Comparison of ENCODE assay signal across 1 cellular context in the genomic region with DNA sequence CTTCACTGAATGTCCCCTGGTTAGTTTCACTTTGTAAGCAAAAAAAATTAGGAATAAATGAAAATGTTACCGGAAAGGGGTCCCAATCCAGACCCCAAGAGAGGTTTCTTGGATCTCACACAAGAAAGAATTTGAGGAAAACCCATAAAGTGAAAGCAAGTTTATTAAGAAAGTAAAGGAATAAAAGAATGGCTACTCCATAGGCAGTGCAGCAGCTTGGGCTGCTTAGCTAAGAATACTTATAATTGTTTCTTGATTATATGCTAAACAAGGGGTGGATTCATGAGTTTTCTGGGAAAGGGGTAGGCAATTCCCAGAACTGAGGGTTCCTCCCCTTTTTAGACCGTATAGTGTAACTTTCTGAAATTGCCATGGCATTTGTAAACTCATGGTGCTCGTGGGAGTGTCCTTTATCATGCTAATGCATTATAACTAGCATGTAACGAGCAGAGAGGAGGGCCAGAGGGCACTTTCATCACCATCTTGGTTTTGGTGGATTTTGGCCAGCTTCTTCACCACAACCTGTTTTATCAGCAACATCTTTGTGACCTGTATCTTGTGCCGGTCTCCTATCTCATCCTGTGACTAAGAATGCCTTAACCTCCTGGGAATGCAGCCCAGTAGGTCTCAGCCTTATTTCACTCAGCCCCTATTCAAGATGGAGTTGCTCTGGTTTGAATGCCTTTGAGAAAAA.
TF ChIP-seq lines count a peak whose summit lies in the region.

No MANE protein-coding gene starts in this region.

TF ChIP-seq in K562, 482 proteins besides CTCF, POLR2A, EP300 and RAD21 (continued from another document and continues in another):
- TF ChIP-seq, protein P1, sequence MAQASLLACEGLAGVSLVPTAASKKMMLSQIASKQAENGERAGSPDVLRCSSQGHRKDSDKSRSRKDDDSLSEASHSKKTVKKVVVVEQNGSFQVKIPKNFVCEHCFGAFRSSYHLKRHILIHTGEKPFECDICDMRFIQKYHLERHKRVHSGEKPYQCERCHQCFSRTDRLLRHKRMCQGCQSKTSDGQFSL (CRISPR knock-in tag; IDR thresholded peaks at IDR 0.05): no peak
- TF ChIP-seq, protein P1 (tag; IDR thresholded peaks at IDR 0.05): peak in 1 of 2 experiments; percentile 100; a peak in 2 of 4 replicates
- TF ChIP-seq ZNF23 (CRISPR knock-in tag; IDR thresholded peaks at IDR 0.05) (peak; percentile 95), KLF1 (tag; IDR thresholded peaks at IDR 0.05) (peak; percentile 95), ZNF561 (CRISPR knock-in tag; conservative IDR thresholded peaks at IDR 0.05) (peak; percentile 98), ZNF695 (CRISPR knock-in tag; IDR thresholded peaks at IDR 0.05) (peak; percentile 82; the same call in 1 of the 2 replicates), ZNF384 (IDR thresholded peaks at IDR 0.05; ENCODE audit: low read depth, low read length) (no peak), DDX20 (tag; IDR thresholded peaks at IDR 0.05; ENCODE audit: low read depth) (peak; percentile 100), KAT7 (CRISPR knock-in tag; IDR thresholded peaks at IDR 0.05; ENCODE audit: borderline replicate concordance) (no peak), MAFG (tag; conservative IDR thresholded peaks at IDR 0.05) (peak; percentile 66), SNRNP70 (optimal IDR thresholded peaks at IDR 0.05; ENCODE audit: low read depth, low read length) (no peak), RBFOX2 (IDR thresholded peaks at IDR 0.05; ENCODE audit: low read depth, low read length) (peak; percentile 33; the same call in 1 of the 2 replicates), DIDO1 (tag; IDR thresholded peaks at IDR 0.05; ENCODE audit: low read depth) (peak; percentile 99), HDAC8 (tag; IDR thresholded peaks at IDR 0.05) (peak; percentile 100), KLF6 (CRISPR knock-in tag; IDR thresholded peaks at IDR 0.05; ENCODE audit: borderline replicate concordance) (peak; percentile 100), DACH1 (IDR thresholded peaks at IDR 0.05; ENCODE audit: partially characterized antibody) (no peak), HIVEP1 (CRISPR knock-in tag; IDR thresholded peaks at IDR 0.05) (peak; percentile 99), ZNF785 (CRISPR knock-in tag; IDR thresholded peaks at IDR 0.05) (peak; percentile 92), TCFL5 (CRISPR knock-in tag; conservative IDR thresholded peaks at IDR 0.05) (peak; percentile 99), ARID1B (IDR thresholded peaks at IDR 0.05) (peak; percentile 59; the same call in 1 of the 2 replicates), MAZ (CRISPR knock-in tag; conservative IDR thresholded peaks at IDR 0.05 in 1 of 2, IDR thresholded peaks at IDR 0.05 in 1 of 2) (peak; percentile 40 to 99; a peak in 3 of 4 replicates), GTF2A2 (tag; IDR thresholded peaks at IDR 0.05) (peak; percentile 99), KLF10 (CRISPR knock-in tag; IDR thresholded peaks at IDR 0.05) (no peak; the same call in 1 of the 2 replicates), CBFB (CRISPR knock-in tag; IDR thresholded peaks at IDR 0.05) (no peak), ILK (tag; IDR thresholded peaks at IDR 0.05; ENCODE audit: borderline replicate concordance, low read depth) (peak; percentile 97), GATAD2B (IDR thresholded peaks at IDR 0.05; ENCODE audit: borderline replicate concordance) (no peak), ZNF717 (CRISPR knock-in tag; IDR thresholded peaks at IDR 0.05) (no peak; the same call in 1 of the 2 replicates), PHF21A (IDR thresholded peaks at IDR 0.05; ENCODE audit: borderline replicate concordance, low read depth) (no peak), ZFP1 (CRISPR knock-in tag; IDR thresholded peaks at IDR 0.05) (peak; percentile 96), PHB (CRISPR knock-in tag; IDR thresholded peaks at IDR 0.05) (peak; percentile 94; the same call in 1 of the 2 replicates), NELFE (IDR thresholded peaks at IDR 0.05; ENCODE audit: insufficient read depth, insufficient read length) (no peak), PTTG1 (tag; IDR thresholded peaks at IDR 0.05; ENCODE audit: low read depth) (peak; percentile 100), L3MBTL2 (IDR thresholded peaks at IDR 0.05) (peak; percentile 29; the same call in 1 of the 2 replicates)
- TF ChIP-seq, protein P2, sequence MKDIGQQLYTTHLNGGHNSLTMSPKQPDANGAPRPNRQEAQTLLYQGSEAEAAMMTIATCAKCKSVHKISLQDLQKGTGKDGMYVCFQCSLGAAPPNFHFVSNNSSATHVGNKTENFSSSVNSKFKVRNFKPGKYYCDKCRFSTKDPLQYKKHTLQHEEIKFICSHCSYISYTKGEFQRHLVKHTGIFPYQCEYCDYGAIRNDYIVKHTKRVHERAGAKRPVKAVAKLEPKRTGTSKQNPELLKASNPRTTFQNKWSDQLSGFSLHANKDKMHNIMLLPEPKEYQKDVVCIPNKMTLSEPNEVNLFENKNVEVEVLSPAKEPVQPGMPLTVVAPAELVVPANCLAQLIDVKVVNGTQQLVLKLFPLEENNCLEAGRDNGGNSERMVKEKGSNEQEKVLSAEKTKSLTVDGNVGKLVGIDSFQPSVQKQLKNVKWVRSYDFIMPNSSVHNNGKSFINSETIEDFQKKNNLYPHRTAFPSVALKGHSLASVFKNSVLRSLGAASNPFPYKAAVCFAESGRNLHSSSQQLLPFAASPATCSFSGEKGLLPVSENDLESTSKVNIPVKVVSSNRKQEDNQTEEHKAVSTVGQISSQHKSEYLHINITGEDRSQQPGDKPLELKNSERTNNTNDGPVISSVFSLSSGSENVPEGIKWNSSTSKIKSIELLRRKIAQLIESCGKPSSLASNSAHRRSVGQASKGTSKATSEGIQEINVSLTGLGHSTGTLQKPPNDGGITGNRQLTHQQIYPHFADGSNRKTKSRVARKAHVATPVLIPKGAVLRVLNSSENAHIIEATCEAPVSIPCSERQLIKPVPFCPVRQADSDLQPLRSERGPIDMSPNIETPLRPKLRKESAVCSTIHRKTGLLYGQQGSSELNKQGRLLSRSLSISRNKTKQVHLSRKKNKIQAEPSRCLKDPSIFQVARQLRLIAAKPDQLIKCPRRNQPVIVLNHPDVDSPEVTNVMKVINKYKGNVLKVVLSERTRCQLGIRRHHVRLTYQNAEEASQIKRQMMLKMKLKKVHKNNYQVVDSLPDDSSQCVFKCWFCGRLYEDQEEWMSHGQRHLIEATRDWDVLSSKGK (CRISPR knock-in tag; IDR thresholded peaks at IDR 0.05): peak; percentile 86
- TF ChIP-seq, protein P3, sequence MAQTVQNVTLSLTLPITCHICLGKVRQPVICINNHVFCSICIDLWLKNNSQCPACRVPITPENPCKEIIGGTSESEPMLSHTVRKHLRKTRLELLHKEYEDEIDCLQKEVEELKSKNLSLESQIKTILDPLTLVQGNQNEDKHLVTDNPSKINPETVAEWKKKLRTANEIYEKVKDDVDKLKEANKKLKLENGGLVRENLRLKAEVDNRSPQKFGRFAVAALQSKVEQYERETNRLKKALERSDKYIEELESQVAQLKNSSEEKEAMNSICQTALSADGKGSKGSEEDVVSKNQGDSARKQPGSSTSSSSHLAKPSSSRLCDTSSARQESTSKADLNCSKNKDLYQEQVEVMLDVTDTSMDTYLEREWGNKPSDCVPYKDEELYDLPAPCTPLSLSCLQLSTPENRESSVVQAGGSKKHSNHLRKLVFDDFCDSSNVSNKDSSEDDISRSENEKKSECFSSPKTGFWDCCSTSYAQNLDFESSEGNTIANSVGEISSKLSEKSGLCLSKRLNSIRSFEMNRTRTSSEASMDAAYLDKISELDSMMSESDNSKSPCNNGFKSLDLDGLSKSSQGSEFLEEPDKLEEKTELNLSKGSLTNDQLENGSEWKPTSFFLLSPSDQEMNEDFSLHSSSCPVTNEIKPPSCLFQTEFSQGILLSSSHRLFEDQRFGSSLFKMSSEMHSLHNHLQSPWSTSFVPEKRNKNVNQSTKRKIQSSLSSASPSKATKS (CRISPR knock-in tag; IDR thresholded peaks at IDR 0.05): peak; percentile 98
- TF ChIP-seq, protein P4, sequence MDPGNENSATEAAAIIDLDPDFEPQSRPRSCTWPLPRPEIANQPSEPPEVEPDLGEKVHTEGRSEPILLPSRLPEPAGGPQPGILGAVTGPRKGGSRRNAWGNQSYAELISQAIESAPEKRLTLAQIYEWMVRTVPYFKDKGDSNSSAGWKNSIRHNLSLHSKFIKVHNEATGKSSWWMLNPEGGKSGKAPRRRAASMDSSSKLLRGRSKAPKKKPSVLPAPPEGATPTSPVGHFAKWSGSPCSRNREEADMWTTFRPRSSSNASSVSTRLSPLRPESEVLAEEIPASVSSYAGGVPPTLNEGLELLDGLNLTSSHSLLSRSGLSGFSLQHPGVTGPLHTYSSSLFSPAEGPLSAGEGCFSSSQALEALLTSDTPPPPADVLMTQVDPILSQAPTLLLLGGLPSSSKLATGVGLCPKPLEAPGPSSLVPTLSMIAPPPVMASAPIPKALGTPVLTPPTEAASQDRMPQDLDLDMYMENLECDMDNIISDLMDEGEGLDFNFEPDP (CRISPR knock-in tag; IDR thresholded peaks at IDR 0.05): peak; percentile 98
- TF ChIP-seq, protein P5, sequence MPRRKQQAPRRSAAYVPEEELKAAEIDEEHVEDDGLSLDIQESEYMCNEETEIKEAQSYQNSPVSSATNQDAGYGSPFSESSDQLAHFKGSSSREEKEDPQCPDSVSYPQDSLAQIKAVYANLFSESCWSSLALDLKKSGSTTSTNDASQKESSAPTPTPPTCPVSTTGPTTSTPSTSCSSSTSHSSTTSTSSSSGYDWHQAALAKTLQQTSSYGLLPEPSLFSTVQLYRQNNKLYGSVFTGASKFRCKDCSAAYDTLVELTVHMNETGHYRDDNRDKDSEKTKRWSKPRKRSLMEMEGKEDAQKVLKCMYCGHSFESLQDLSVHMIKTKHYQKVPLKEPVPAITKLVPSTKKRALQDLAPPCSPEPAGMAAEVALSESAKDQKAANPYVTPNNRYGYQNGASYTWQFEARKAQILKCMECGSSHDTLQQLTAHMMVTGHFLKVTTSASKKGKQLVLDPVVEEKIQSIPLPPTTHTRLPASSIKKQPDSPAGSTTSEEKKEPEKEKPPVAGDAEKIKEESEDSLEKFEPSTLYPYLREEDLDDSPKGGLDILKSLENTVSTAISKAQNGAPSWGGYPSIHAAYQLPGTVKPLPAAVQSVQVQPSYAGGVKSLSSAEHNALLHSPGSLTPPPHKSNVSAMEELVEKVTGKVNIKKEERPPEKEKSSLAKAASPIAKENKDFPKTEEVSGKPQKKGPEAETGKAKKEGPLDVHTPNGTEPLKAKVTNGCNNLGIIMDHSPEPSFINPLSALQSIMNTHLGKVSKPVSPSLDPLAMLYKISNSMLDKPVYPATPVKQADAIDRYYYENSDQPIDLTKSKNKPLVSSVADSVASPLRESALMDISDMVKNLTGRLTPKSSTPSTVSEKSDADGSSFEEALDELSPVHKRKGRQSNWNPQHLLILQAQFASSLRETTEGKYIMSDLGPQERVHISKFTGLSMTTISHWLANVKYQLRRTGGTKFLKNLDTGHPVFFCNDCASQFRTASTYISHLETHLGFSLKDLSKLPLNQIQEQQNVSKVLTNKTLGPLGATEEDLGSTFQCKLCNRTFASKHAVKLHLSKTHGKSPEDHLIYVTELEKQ (CRISPR knock-in tag; IDR thresholded peaks at IDR 0.05): peak; percentile 99
- TF ChIP-seq, protein P6, sequence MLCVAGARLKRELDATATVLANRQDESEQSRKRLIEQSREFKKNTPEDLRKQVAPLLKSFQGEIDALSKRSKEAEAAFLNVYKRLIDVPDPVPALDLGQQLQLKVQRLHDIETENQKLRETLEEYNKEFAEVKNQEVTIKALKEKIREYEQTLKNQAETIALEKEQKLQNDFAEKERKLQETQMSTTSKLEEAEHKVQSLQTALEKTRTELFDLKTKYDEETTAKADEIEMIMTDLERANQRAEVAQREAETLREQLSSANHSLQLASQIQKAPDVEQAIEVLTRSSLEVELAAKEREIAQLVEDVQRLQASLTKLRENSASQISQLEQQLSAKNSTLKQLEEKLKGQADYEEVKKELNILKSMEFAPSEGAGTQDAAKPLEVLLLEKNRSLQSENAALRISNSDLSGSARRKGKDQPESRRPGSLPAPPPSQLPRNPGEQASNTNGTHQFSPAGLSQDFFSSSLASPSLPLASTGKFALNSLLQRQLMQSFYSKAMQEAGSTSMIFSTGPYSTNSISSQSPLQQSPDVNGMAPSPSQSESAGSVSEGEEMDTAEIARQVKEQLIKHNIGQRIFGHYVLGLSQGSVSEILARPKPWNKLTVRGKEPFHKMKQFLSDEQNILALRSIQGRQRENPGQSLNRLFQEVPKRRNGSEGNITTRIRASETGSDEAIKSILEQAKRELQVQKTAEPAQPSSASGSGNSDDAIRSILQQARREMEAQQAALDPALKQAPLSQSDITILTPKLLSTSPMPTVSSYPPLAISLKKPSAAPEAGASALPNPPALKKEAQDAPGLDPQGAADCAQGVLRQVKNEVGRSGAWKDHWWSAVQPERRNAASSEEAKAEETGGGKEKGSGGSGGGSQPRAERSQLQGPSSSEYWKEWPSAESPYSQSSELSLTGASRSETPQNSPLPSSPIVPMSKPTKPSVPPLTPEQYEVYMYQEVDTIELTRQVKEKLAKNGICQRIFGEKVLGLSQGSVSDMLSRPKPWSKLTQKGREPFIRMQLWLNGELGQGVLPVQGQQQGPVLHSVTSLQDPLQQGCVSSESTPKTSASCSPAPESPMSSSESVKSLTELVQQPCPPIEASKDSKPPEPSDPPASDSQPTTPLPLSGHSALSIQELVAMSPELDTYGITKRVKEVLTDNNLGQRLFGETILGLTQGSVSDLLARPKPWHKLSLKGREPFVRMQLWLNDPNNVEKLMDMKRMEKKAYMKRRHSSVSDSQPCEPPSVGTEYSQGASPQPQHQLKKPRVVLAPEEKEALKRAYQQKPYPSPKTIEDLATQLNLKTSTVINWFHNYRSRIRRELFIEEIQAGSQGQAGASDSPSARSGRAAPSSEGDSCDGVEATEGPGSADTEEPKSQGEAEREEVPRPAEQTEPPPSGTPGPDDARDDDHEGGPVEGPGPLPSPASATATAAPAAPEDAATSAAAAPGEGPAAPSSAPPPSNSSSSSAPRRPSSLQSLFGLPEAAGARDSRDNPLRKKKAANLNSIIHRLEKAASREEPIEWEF (CRISPR knock-in tag; IDR thresholded peaks at IDR 0.05): peak; percentile 96
- TF ChIP-seq, protein P7, sequence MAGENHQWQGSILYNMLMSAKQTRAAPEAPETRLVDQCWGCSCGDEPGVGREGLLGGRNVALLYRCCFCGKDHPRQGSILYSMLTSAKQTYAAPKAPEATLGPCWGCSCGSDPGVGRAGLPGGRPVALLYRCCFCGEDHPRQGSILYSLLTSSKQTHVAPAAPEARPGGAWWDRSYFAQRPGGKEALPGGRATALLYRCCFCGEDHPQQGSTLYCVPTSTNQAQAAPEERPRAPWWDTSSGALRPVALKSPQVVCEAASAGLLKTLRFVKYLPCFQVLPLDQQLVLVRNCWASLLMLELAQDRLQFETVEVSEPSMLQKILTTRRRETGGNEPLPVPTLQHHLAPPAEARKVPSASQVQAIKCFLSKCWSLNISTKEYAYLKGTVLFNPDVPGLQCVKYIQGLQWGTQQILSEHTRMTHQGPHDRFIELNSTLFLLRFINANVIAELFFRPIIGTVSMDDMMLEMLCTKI (IDR thresholded peaks at IDR 0.05; ENCODE audit: partially characterized antibody): no peak
- TF ChIP-seq, protein P8, sequence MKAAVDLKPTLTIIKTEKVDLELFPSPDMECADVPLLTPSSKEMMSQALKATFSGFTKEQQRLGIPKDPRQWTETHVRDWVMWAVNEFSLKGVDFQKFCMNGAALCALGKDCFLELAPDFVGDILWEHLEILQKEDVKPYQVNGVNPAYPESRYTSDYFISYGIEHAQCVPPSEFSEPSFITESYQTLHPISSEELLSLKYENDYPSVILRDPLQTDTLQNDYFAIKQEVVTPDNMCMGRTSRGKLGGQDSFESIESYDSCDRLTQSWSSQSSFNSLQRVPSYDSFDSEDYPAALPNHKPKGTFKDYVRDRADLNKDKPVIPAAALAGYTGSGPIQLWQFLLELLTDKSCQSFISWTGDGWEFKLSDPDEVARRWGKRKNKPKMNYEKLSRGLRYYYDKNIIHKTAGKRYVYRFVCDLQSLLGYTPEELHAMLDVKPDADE (conservative IDR thresholded peaks at IDR 0.05; ENCODE audit: control insufficient read depth, low read depth, low read length): no peak
